30 cellular contexts compared by ENCODE assay signal in the genomic region with DNA sequence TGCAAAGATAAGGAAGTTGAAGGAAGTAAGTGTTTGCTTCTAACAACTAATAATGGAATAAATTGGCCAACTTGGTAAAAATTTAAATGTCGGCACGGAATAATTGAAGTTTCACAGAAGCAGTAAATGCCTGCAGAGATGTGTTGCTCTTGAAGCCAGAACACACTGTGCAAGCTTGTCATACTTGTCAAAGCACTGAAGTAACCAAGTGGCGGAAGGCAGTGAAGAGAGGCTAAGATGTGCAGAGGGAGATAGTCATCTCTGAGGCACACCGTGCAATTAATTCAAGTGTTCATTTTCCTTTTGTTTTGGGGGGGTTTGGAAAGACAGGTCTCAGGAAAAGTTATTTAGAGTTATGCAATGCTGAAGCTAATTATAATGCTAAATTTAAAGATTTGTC. TPM values are rescaled to one million over a fixed set of nuclear protein-coding genes. Genes with fewer than 3 reads are reported as not detected.
"Had no signal": no experiment of that assay in that cellular context is flagged by ENCODE, and none has a peak within 500 bp of the region (broad histone marks: within the 10 kb centered on the region; RNA-seq: fewer than 3 reads in every experiment).

No MANE protein-coding gene starts in this region.

- H3K36me3 ChIP-seq: stomach, suprapubic skin, thoracic aorta, thyroid gland, tibial artery, tibial nerve, transverse colon, upper lobe of left lung, upper lobe of right lung, vagina had no signal

- DNase-seq: stimulated activated CD4-positive, alpha-beta T cell treated with anti-CD3 and anti-CD28 coated beads, Interleukin-2, amount 100 ng/mL, for 48 hours; stimulated activated CD4-positive, alpha-beta T cell treated with anti-CD3 and anti-CD28 coated beads, Interleukin-4, amount 100 ng/mL, for 1 hour; stimulated activated CD4-positive, alpha-beta T cell treated with anti-CD3 and anti-CD28 coated beads, Interleukin-4, amount 100 ng/mL, for 24 hours; stimulated activated CD4-positive, alpha-beta T cell treated with anti-CD3 and anti-CD28 coated beads, Interleukin-4, amount 100 ng/mL, for 4 hours; stimulated activated CD8-positive, alpha-beta memory T cell treated with anti-CD3 and anti-CD28 coated beads, Interleukin-4, amount 100 ng/mL, for 48 hours; stimulated activated naive B cell treated with anti-CD40 and anti-IgM and Interleukin-4, amounts not matched to agents 10 μg/mL and 1 μg/mL and 100 μg/mL, for 72 hours; stimulated activated naive CD4-positive, alpha-beta T cell; stimulated activated naive CD4-positive, alpha-beta T cell treated with Interleukin-2 at 50 U/mL for 16 hours; stimulated activated naive CD8-positive, alpha-beta T cell treated with anti-CD3 and anti-CD28 coated beads, Interleukin-15, amount 100 ng/mL, for 72 hours; stimulated activated naive CD8-positive, alpha-beta T cell treated with anti-CD3 and anti-CD28 coated beads, Interleukin-15, Interleukin-2, amounts not matched to agents 100 U/mL and 50 U/mL, for 24 hours; stomach; substantia nigra; thyroid gland; tibial artery; transverse colon; trophoblast cell; upper lobe of left lung; upper lobe of right lung had no signal

- H3K9me3 Mint-ChIP-seq: stimulated activated effector memory CD8-positive, alpha-beta T cell treated with anti-CD3 and anti-CD28 coated beads, Interleukin-12 subunit alpha, Interleukin-12 subunit beta, amount 100 ng/mL, for 72 hours; stimulated activated memory B cell treated with anti-CD40 and anti-IgM and Interleukin-4, amounts not matched to agents 10 μg/mL and 1 μg/mL and 100 μg/mL, for 72 hours; stimulated activated naive CD8-positive, alpha-beta T cell treated with anti-CD3 and anti-CD28 coated beads, Interleukin-15, amount 100 ng/mL, for 72 hours; type B pancreatic cell had no signal

- H3K27me3 ChIP-seq: testis, thyroid gland had no signal

- H3K4me3 ChIP-seq: stomach, suprapubic skin, testis, thoracic aorta, thyroid gland, tibial artery, tibial nerve, transverse colon, upper lobe of left lung, upper lobe of right lung, vagina had no signal

- ATAC-seq: stimulated activated effector memory CD8-positive, alpha-beta T cell treated with anti-CD3 and anti-CD28 coated beads, Interleukin-12 subunit alpha, Interleukin-12 subunit beta, amount 100 ng/mL, for 72 hours; stimulated activated memory B cell treated with anti-CD40 and anti-IgM and Interleukin-4, amounts not matched to agents 10 μg/mL and 1 μg/mL and 100 μg/mL, for 72 hours; stimulated activated naive B cell treated with anti-CD40 and anti-IgM and Interleukin-4, amounts not matched to agents 10 μg/mL and 1 μg/mL and 100 μg/mL, for 72 hours; stimulated activated naive CD8-positive, alpha-beta T cell treated with anti-CD3 and anti-CD28 coated beads, Interleukin-15, amount 100 ng/mL, for 72 hours; stimulated activated naive CD8-positive, alpha-beta T cell treated with anti-CD3 and anti-CD28 coated beads, Interleukin-15, Interleukin-2, amounts not matched to agents 100 U/mL and 50 U/mL, for 24 hours; upper lobe of right lung had no signal

- H3K9me3 ChIP-seq: stomach, suprapubic skin, testis, thoracic aorta, thyroid gland, tibial artery, tibial nerve, transverse colon, upper lobe of left lung, upper lobe of right lung, vagina had no signal

- H3K27ac ChIP-seq: stomach, suprapubic skin, thyroid gland, tibial artery, transverse colon, upper lobe of left lung, upper lobe of right lung, vagina had no signal

- H3K27ac Mint-ChIP-seq: stimulated activated effector memory CD8-positive, alpha-beta T cell treated with anti-CD3 and anti-CD28 coated beads, Interleukin-12 subunit alpha, Interleukin-12 subunit beta, amount 100 ng/mL, for 72 hours; stimulated activated memory B cell treated with anti-CD40 and anti-IgM and Interleukin-4, amounts not matched to agents 10 μg/mL and 1 μg/mL and 100 μg/mL, for 72 hours; stimulated activated naive B cell treated with anti-CD40 and anti-IgM and Interleukin-4, amounts not matched to agents 10 μg/mL and 1 μg/mL and 100 μg/mL, for 72 hours; stimulated activated naive CD8-positive, alpha-beta T cell treated with anti-CD3 and anti-CD28 coated beads, Interleukin-15, amount 100 ng/mL, for 72 hours; stimulated activated naive CD8-positive, alpha-beta T cell treated with anti-CD3 and anti-CD28 coated beads, Interleukin-15, Interleukin-2, amounts not matched to agents 100 ng/mL and 50 ng/mL, for 24 hours; type B pancreatic cell had no signal

- H3K36me3 Mint-ChIP-seq: stimulated activated effector memory CD8-positive, alpha-beta T cell treated with anti-CD3 and anti-CD28 coated beads, Interleukin-12 subunit alpha, Interleukin-12 subunit beta, amount 100 ng/mL, for 72 hours; stimulated activated memory B cell treated with anti-CD40 and anti-IgM and Interleukin-4, amounts not matched to agents 10 μg/mL and 1 μg/mL and 100 μg/mL, for 72 hours; stimulated activated naive B cell treated with anti-CD40 and anti-IgM and Interleukin-4, amounts not matched to agents 10 μg/mL and 1 μg/mL and 100 μg/mL, for 72 hours had no signal

- H3K4me1 Mint-ChIP-seq: stimulated activated memory B cell treated with anti-CD40 and anti-IgM and Interleukin-4, amounts not matched to agents 10 μg/mL and 1 μg/mL and 100 μg/mL, for 72 hours; stimulated activated naive B cell treated with anti-CD40 and anti-IgM and Interleukin-4, amounts not matched to agents 10 μg/mL and 1 μg/mL and 100 μg/mL, for 72 hours; stimulated activated naive CD8-positive, alpha-beta T cell treated with anti-CD3 and anti-CD28 coated beads, Interleukin-15, amount 100 ng/mL, for 72 hours had no signal

- H3K4me3 Mint-ChIP-seq: stimulated activated effector memory CD8-positive, alpha-beta T cell treated with anti-CD3 and anti-CD28 coated beads, Interleukin-12 subunit alpha, Interleukin-12 subunit beta, amount 100 ng/mL, for 72 hours; stimulated activated memory B cell treated with anti-CD40 and anti-IgM and Interleukin-4, amounts not matched to agents 10 μg/mL and 1 μg/mL and 100 μg/mL, for 72 hours; stimulated activated naive B cell treated with anti-CD40 and anti-IgM and Interleukin-4, amounts not matched to agents 10 μg/mL and 1 μg/mL and 100 μg/mL, for 72 hours; stimulated activated naive CD8-positive, alpha-beta T cell treated with anti-CD3 and anti-CD28 coated beads, Interleukin-15, amount 100 ng/mL, for 72 hours; stimulated activated naive CD8-positive, alpha-beta T cell treated with anti-CD3 and anti-CD28 coated beads, Interleukin-15, Interleukin-2, amounts not matched to agents 100 ng/mL and 50 ng/mL, for 24 hours; type B pancreatic cell had no signal

RNA-seq across cellular contexts. Expression of a gene that starts 5.2 kb away (rescaled TPM):
- total RNA-seq: stomach, subcutaneous adipose tissue, transverse colon, upper lobe of left lung, upper lobe of right lung, ureter, vagina had no signal
- polyA plus RNA-seq: stomach had no signal

RNA-seq across cellular contexts. Expression of a gene that starts 50.6 kb away (rescaled TPM):
- total RNA-seq: stomach, subcutaneous adipose tissue, suprapubic skin, temporal lobe, thyroid gland, transverse colon, upper lobe of left lung, upper lobe of right lung, ureter, vagina had no signal
- polyA plus RNA-seq: stomach had no signal
